ENCODE assay signal across 1 cellular context in the genomic region with DNA sequence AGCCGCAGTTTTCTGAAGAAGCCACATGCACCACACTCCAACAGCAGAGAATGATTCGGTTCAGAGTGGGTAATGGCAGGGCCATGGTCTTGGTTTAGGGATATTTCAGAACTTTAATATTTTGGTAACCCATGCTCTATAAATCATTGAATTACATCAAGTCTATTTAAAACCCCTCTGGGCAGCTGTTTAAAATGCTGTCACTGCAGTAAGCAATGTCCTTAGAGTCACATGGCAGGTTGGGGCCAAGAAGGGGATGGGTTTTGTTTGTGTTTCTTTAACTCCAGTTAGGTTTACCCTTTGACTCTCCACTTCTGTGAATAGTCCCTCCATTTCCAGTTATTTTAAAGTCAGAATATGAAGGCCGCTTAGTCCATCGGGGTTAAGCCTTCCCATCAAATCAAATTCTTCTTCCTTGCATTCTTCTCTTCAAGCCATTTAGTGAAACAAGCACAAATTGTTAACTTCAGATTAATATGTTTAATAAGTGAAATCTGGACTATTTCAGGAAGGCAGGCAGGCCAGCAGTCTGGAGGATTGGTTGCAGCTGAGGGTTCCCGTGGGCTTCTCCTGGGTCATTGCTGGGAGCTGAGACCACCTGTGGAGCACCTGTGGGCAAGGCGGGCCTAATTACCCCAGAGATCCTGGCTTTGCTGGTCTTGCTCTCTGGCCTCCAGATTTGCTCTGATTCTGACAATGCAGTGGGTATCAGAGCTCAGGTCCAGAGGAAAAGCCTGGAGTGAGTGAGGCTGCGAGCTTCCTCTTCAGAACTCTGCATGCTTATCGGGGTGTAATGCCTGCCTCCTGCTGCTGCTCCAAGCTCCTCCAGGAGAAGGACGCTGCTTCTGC.
TF ChIP-seq lines count a peak whose summit lies in the region.

No MANE protein-coding gene starts in this region.

TF ChIP-seq in SK-N-SH, 30 proteins besides CTCF, POLR2A, EP300 and RAD21 (continued from another document):
- TF ChIP-seq, protein P1, sequence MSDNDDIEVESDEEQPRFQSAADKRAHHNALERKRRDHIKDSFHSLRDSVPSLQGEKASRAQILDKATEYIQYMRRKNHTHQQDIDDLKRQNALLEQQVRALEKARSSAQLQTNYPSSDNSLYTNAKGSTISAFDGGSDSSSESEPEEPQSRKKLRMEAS (IDR thresholded peaks at IDR 0.05; ENCODE audit: low read depth), result no peak
TF ChIP-seq in SK-N-SH: peak in this region for 0.
